ENCODE assay signal across 30 cellular contexts in genomic region chr19:49893135-49893534, GRCh38. TPM values are rescaled to one million over a fixed set of nuclear protein-coding genes. Genes with fewer than 3 reads are reported as not detected.
A peak's percentile ranks its signal among the peaks of the same experiment; 100 is the strongest.
DNase-seq lines count a peak whose midpoint lies in the region; FAIRE-seq and TF ChIP-seq lines count a peak whose summit lies in the region.
"Had no signal": no experiment of that assay in that cellular context is flagged by ENCODE, and none has a peak within 500 bp of the region (broad histone marks: within the 10 kb centered on the region; RNA-seq: fewer than 3 reads in every experiment).

No MANE protein-coding gene starts in this region.

- no peak overlapping the region for H2BK20ac ChIP-seq in H1 (ENCODE audit: low read length)

- no peak overlapping the region for H2BK5ac ChIP-seq in H1 (ENCODE audit: low read depth, low read length)

- no peak overlapping the region for H2AFZ ChIP-seq in H1 (ENCODE audit: low read length)

- no peak overlapping the region for H4K5ac ChIP-seq in H1 (ENCODE audit: insufficient read length, low read depth, low read length)

- no peak overlapping the region for H3K9ac ChIP-seq in H1 (replicated peaks in 1 of 4; ENCODE audit: extremely low read depth in 1 of 4, low read depth in 3 of 4, low read length in 3 of 4)

- POLR2A ChIA-PET in CD8-positive, alpha-beta memory T cell (lab: Charles Lee), result no interaction called here
- POLR2A ChIA-PET in activated CD4-positive, alpha-beta memory T cell treated with anti-CD3 and anti-CD28 coated beads for 36 hours (lab: Charles Lee), result interaction anchor here (5.9 to 7.2 kb wide), 2 partner anchors 18 to 35 kb away, joined by 62 to 77 read pairs; partner anchors contain the start of genes ATF5 and NUP62
- POLR2A ChIA-PET in H1 (lab: Charles Lee; ENCODE audit: partially characterized antibody), result interaction anchor here (0.8 to 9.5 kb wide), 9 partner anchors 12 to 43 kb away, joined by 3 to 82 read pairs (median 5); partner anchors contain the start of genes AKT1S1, ATF5, NUP62 and PTOV1

- no peak overlapping the region for H3K14ac ChIP-seq in H1 (ENCODE audit: insufficient read length)

- no peaks in the 10 kb centered on the region for H3K9me3 Mint-ChIP-seq in activated T-cell treated with anti-CD3 and anti-CD28 coated beads, Interleukin-2, amount 50 U/mL, for 24 hours
- no peaks in the 10 kb centered on the region for H3K9me3 Mint-ChIP-seq in CD8-positive, alpha-beta memory T cell
- no peaks in the 10 kb centered on the region for H3K9me3 Mint-ChIP-seq in activated CD4-positive, alpha-beta memory T cell treated with anti-CD3 and anti-CD28 coated beads for 36 hours
- H3K9me3 Mint-ChIP-seq: naive thymus-derived CD8-positive, alpha-beta T cell had no signal

- 88% methylated on average over 6 of the region's 9 CpGs; no CpG with 5 or more reads in 1 of the 2 experiments for WGBS in H1 (ENCODE audit: extremely low coverage in 1 of 2, insufficient coverage in 1 of 2, insufficient read length in 1 of 2, insufficient replicate concordance in 2 of 2, low coverage in 1 of 2, low lambda C conversion rate in 2 of 2, missing lambda C conversion rate in 1 of 2), 2 experiments

- H3K27me3 Mint-ChIP-seq in activated T-cell treated with anti-CD3 and anti-CD28 coated beads, Interleukin-2, amount 50 U/mL, for 24 hours, result no peaks in the 10 kb centered on the region
- H3K27me3 Mint-ChIP-seq in CD8-positive, alpha-beta memory T cell, result peaks cover 0 to 2% of the 10 kb centered on the region in 2 donors
- no peaks in the 10 kb centered on the region for H3K27me3 Mint-ChIP-seq in activated CD4-positive, alpha-beta memory T cell treated with anti-CD3 and anti-CD28 coated beads for 36 hours
- H3K27me3 Mint-ChIP-seq: naive thymus-derived CD8-positive, alpha-beta T cell had no signal

- no peaks in the 10 kb centered on the region for H3K9me3 ChIP-seq in CD8-positive, alpha-beta memory T cell (ENCODE audit: low read length)
- peaks cover 0 to 10% of the 10 kb centered on the region in 2 experiments; a peak in 3 of 4 replicates for H3K9me3 ChIP-seq in H1 (ENCODE audit: insufficient read depth in 2 of 2, low read depth in 1 of 2, low read length in 1 of 2)
- H3K9me3 ChIP-seq: A549, ovary, transverse colon had no signal

- no peaks in the 10 kb centered on the region for H3K36me3 ChIP-seq in CD8-positive, alpha-beta memory T cell (ENCODE audit: insufficient read depth, low read length)
- H3K36me3 ChIP-seq in H1 (ENCODE audit: control insufficient read depth in 2 of 4, insufficient read depth in 4 of 4, low read length in 3 of 4), result peaks cover 0 to 7% (median 0%) of the 10 kb centered on the region in 4 experiments; a peak in 2 of 8 replicates
- H3K36me3 ChIP-seq: ovary, transverse colon had no signal

- H2BK120ac ChIP-seq in H1 (replicated peaks; ENCODE audit: low read depth, low read length), result no peak overlapping the region

- H2BK12ac ChIP-seq in H1 (ENCODE audit: low read depth, low read length), result 0 out of 2 replicates have a peak overlapping the region, but pooled peaks have one; percentile 80

- FAIRE-seq in H1 (lab: Jason Lieb, UNC) (no peak), GM12892 (lab: Jason Lieb, UNC) (no peak)
- FAIRE-seq: A549, colon, keratinocyte had no signal

- no peak for TF ChIP-seq RAD21 in H1 (IDR thresholded peaks at IDR 0.05 in 1 of 2, conservative IDR thresholded peaks at IDR 0.05 in 1 of 2; ENCODE audit: low read depth in 2 of 2, low read length in 2 of 2)

- H3K27ac ChIP-seq in CD8-positive, alpha-beta memory T cell (ENCODE audit: low read depth, low read length), result no peak overlapping the region
- no peak overlapping the region for H3K27ac ChIP-seq in H1 (ENCODE audit: low read depth, low read length)
- H3K27ac ChIP-seq: A549, ovary, transverse colon had no signal

- H3K4me2 ChIP-seq in H1 (ENCODE audit: insufficient read depth in 1 of 2, low read depth in 2 of 2, low read length in 2 of 2), result no peak overlapping the region
- H3K4me2 ChIP-seq: A549 had no signal

- no peak for DNase-seq in activated T-cell treated with anti-CD3 and anti-CD28 coated beads, Interleukin-2, amount 50 U/mL, for 24 hours
- DNase-seq in activated T-cell treated with anti-CD3 and anti-CD28 coated beads, Interleukin-2, amount 50 U/mL, for 48 hours, result no peak
- DNase-seq in CD8-positive, alpha-beta memory T cell, result no peak
- DNase-seq in activated CD4-positive, alpha-beta memory T cell treated with anti-CD3 and anti-CD28 coated beads for 36 hours, result no peak
- DNase-seq in H1 (ENCODE audit: low read depth in 1 of 2, low spot score in 2 of 2) (no peak), NCI-H446 (lab: John Stamatoyannopoulos, UW) (no peak), RKO (ENCODE audit: low spot score) (no peak), GM12892 (ENCODE audit: insufficient read length) (no peak)
- DNase-seq: activated CD4-positive, CD25-positive, alpha-beta regulatory T cell treated with anti-CD3 and anti-CD28 coated beads, Interleukin-2, amount 50 U/mL, for 72 hours; activated gamma-delta T cell; AML-193; amygdala; COR-L47; effector CD8-positive, alpha-beta T cell; GF-D8; KBM-7; left ventricle myocardium superior; midbrain; naive thymus-derived CD8-positive, alpha-beta T cell; NCI-H1105 treated with DMSO at 0.1 percent for 48 hours; NCI-H1930; NCI-H526 treated with DMSO at 0.1 percent for 48 hours; ovary; transverse colon had no signal

- H3K4me3 Mint-ChIP-seq in activated T-cell treated with anti-CD3 and anti-CD28 coated beads, Interleukin-2, amount 50 U/mL, for 24 hours, result peak overlapping the region; percentile 42
- peak overlapping the region in 2 of 7 donors; percentile 28 to 43 for H3K4me3 Mint-ChIP-seq in CD8-positive, alpha-beta memory T cell
- peak overlapping the region; percentile 52 for H3K4me3 Mint-ChIP-seq in activated CD4-positive, alpha-beta memory T cell treated with anti-CD3 and anti-CD28 coated beads for 36 hours

- H3K79me1 ChIP-seq in H1 (ENCODE audit: low read depth, low read length), result no peaks in the 10 kb centered on the region

- CTCF ChIA-PET in CD8-positive, alpha-beta memory T cell (lab: Charles Lee), result interaction anchor here (1.6 to 1.9 kb wide), 2 partner anchors 13 to 175 kb away, joined by 3 to 4 read pairs; no protein-coding TSS in a partner anchor
- CTCF ChIA-PET in activated CD4-positive, alpha-beta memory T cell treated with anti-CD3 and anti-CD28 coated beads for 36 hours (lab: Charles Lee), result no interaction called here
- CTCF ChIA-PET in H1 (lab: Charles Lee; ENCODE audit: partially characterized antibody), result interaction anchor here (0.6 to 2.7 kb wide), 6 partner anchors 14 to 154 kb away, joined by 3 to 15 read pairs (median 3); no protein-coding TSS in a partner anchor

- H3K4ac ChIP-seq in H1 (replicated peaks; ENCODE audit: insufficient read length, low read depth, low read length), result no peak overlapping the region

- no peak overlapping the region for H3K18ac ChIP-seq in H1 (ENCODE audit: extremely low read depth, low read length)

- peaks cover 26% of the 10 kb centered on the region for H3K4me1 ChIP-seq in CD8-positive, alpha-beta memory T cell (ENCODE audit: insufficient read depth, low read length)
- peaks cover 0 to 15% (median 8%) of the 10 kb centered on the region in 4 experiments; a peak in 5 of 7 replicates for H3K4me1 ChIP-seq in H1 (replicated peaks in 1 of 4; ENCODE audit: control insufficient read depth in 3 of 4, insufficient read depth in 4 of 4, low read length in 3 of 4)

- TF ChIP-seq CTCF in H1 (IDR thresholded peaks at IDR 0.05; ENCODE audit: control extremely low read depth in 1 of 3, insufficient read depth in 1 of 3, low read depth in 1 of 3, low read length in 3 of 3), result no peak

- H4K8ac ChIP-seq in H1 (ENCODE audit: extremely low read depth, insufficient read depth, low read length), result no peak overlapping the region

- H2AK5ac ChIP-seq in H1 (ENCODE audit: low read depth, low read length), result no peak overlapping the region

- H2BK15ac ChIP-seq in H1 (ENCODE audit: low read length), result no peak overlapping the region

- H3K27me3 ChIP-seq in CD8-positive, alpha-beta memory T cell (ENCODE audit: insufficient read depth, low read length, poor library complexity, severe bottlenecking), result no peaks in the 10 kb centered on the region
- H3K27me3 ChIP-seq in H1 (replicated peaks in 1 of 4; ENCODE audit: control insufficient read depth in 3 of 4, extremely low read depth in 1 of 4, insufficient read depth in 3 of 4, low read length in 3 of 4), result peaks cover 0 to 11% (median 6%) of the 10 kb centered on the region in 4 experiments; a peak in 4 of 7 replicates
- H3K27me3 ChIP-seq: ovary, transverse colon had no signal

- H3K36me3 Mint-ChIP-seq in activated T-cell treated with anti-CD3 and anti-CD28 coated beads, Interleukin-2, amount 50 U/mL, for 24 hours (ENCODE audit: low read depth), result peaks cover 37% of the 10 kb centered on the region
- H3K36me3 Mint-ChIP-seq in CD8-positive, alpha-beta memory T cell, result peaks cover 0 to 3% (median 0%) of the 10 kb centered on the region in 3 donors
- H3K36me3 Mint-ChIP-seq in activated CD4-positive, alpha-beta memory T cell treated with anti-CD3 and anti-CD28 coated beads for 36 hours, result peaks cover 63% of the 10 kb centered on the region

- H4K91ac ChIP-seq in H1 (replicated peaks; ENCODE audit: insufficient read length, low read length), result no peak overlapping the region

- intact Hi-C loops in activated CD4-positive, alpha-beta memory T cell treated with anti-CD3 and anti-CD28 coated beads for 36 hours (cut with micrococcal nuclease), result no loop called here

- peaks cover 64% of the 10 kb centered on the region for H3K4me1 Mint-ChIP-seq in activated T-cell treated with anti-CD3 and anti-CD28 coated beads, Interleukin-2, amount 50 U/mL, for 24 hours (ENCODE audit: low read depth)
- H3K4me1 Mint-ChIP-seq in CD8-positive, alpha-beta memory T cell, result peaks cover 27 to 49% (median 37%) of the 10 kb centered on the region in 3 donors
- peaks cover 75% of the 10 kb centered on the region for H3K4me1 Mint-ChIP-seq in activated CD4-positive, alpha-beta memory T cell treated with anti-CD3 and anti-CD28 coated beads for 36 hours (ENCODE audit: low read depth)

- TF ChIP-seq EP300 in H1 (IDR thresholded peaks at IDR 0.05; ENCODE audit: borderline replicate concordance in 1 of 2, low read depth in 2 of 2, low read length in 2 of 2), result no peak

- H3K56ac ChIP-seq in H1 (replicated peaks; ENCODE audit: insufficient read length, low read depth, low read length), result no peak overlapping the region

- H4K20me1 ChIP-seq in H1 (replicated peaks in 1 of 2; ENCODE audit: control insufficient read depth in 1 of 2, insufficient read depth in 2 of 2, low read length in 2 of 2), result peaks cover 1% of the 10 kb centered on the region in 2 experiments

- H3K23me2 ChIP-seq in H1 (ENCODE audit: low read depth, low read length), result peaks cover 2% of the 10 kb centered on the region; the same call in 1 of the 2 replicates

- peak overlapping the region; percentile 10 for H3K27ac Mint-ChIP-seq in activated T-cell treated with anti-CD3 and anti-CD28 coated beads, Interleukin-2, amount 50 U/mL, for 24 hours
- peak overlapping the region in 7 of 8 donors; percentile 57 to 89 (median 82) for H3K27ac Mint-ChIP-seq in CD8-positive, alpha-beta memory T cell
- H3K27ac Mint-ChIP-seq in activated CD4-positive, alpha-beta memory T cell treated with anti-CD3 and anti-CD28 coated beads for 36 hours, result peak overlapping the region; percentile 70

- no peak overlapping the region for H3K23ac ChIP-seq in H1 (ENCODE audit: insufficient read length)

- H3K4me3 ChIP-seq in CD8-positive, alpha-beta memory T cell (ENCODE audit: low read length), result no peak overlapping the region
- no peak overlapping the region for H3K4me3 ChIP-seq in H1 (ENCODE audit: extremely low read depth in 1 of 4, insufficient read depth in 2 of 4, low read depth in 3 of 4, low read length in 4 of 4)
- H3K4me3 ChIP-seq: A549, ovary, skin epidermis, transverse colon had no signal

- H3K79me2 ChIP-seq in H1 (ENCODE audit: control insufficient read depth in 1 of 2, insufficient read depth in 2 of 2, low read length in 2 of 2), result no peaks in the 10 kb centered on the region

- TF ChIP-seq POLR2A in H1 (IDR thresholded peaks at IDR 0.05; ENCODE audit: control extremely low read depth in 1 of 2, low read depth in 2 of 2, low read length in 2 of 2) (no peak), GM12892 (IDR thresholded peaks at IDR 0.05; ENCODE audit: low read depth, low read length) (no peak)

RNA-seq across cellular contexts. Expression of gene IL4I1, which starts 3.6 kb away (rescaled TPM):
- total RNA-seq in CD8-positive, alpha-beta memory T cell, result 10 to 100 TPM; 35.6 to 39.1 TPM
- 13.1 TPM for polyA plus RNA-seq in CD8-positive, alpha-beta memory T cell
- 100 to 1,000 TPM; 108 to 111 TPM for total RNA-seq in activated CD4-positive, alpha-beta memory T cell treated with anti-CD3 and anti-CD28 coated beads for 36 hours
- total RNA-seq in H1 (2021; fragmentation: NEBNext Ultra II Directional; extraction: Animal tissue kit (Norgen Biotek cat#: 25700)), result 0.67 and 0.76 TPM in 2 replicates
- polyA plus RNA-seq in H1 (2011; rRNA removed), result 0.30 and 0.41 TPM in 2 replicates
- 0.37 TPM for polyA plus RNA-seq in H1 (2011; cell fraction: cytosol; rRNA removed)
- 0.74 TPM for polyA plus RNA-seq in H1 (2011; cell fraction: nucleus; rRNA removed)
- 0.21 to 0.86 TPM (median 0.43 TPM) in 3 of 4 replicates, not detected in the other for polyA plus RNA-seq in H1 (2012, experiment 1 of 2)
- not detected for polyA plus RNA-seq in H1 (2012, experiment 2 of 2)
- polyA plus RNA-seq in H1 (2013, experiment 1 of 2), result 0.36 TPM
- 0.52 TPM for polyA plus RNA-seq in H1 (2013, experiment 2 of 2)
- 0.15 and 0.54 TPM in 2 replicates for polyA minus RNA-seq in H1 (2011; rRNA and poly(A)+ RNA removed)
- polyA minus RNA-seq in H1 (2011; cell fraction: cytosol; rRNA and poly(A)+ RNA removed), result 0.95 TPM
- 1.4 TPM for polyA minus RNA-seq in H1 (2011; cell fraction: nucleus; rRNA and poly(A)+ RNA removed)
- polyA plus RNA-seq in GM12892 (2012; ENCODE audit: missing spikeins), result 75.8 TPM
- total RNA-seq: left ventricle myocardium superior, MCF 10A, SK-MEL-5 had no signal

RNA-seq across cellular contexts. Expression of gene TBC1D17, which starts 15.6 kb away (rescaled TPM):
- 10 to 100 TPM; 31.7 to 33.5 TPM for total RNA-seq in CD8-positive, alpha-beta memory T cell
- polyA plus RNA-seq in CD8-positive, alpha-beta memory T cell, result 16.8 TPM
- 10 to 100 TPM; 32.5 to 34.7 TPM for total RNA-seq in activated CD4-positive, alpha-beta memory T cell treated with anti-CD3 and anti-CD28 coated beads for 36 hours
- total RNA-seq in H1 (2021; fragmentation: NEBNext Ultra II Directional; extraction: Animal tissue kit (Norgen Biotek cat#: 25700)), result 44.9 and 47.6 TPM in 2 replicates
- 30.3 and 53.7 TPM in 2 replicates for polyA plus RNA-seq in H1 (2011; rRNA removed)
- polyA plus RNA-seq in H1 (2011; cell fraction: cytosol; rRNA removed), result 23.2 TPM
- 73.8 TPM for polyA plus RNA-seq in H1 (2011; cell fraction: nucleus; rRNA removed)
- 41.7 to 47.2 TPM (median 43.5 TPM) in 4 replicates for polyA plus RNA-seq in H1 (2012, experiment 1 of 2)
- 52.8 TPM for polyA plus RNA-seq in H1 (2012, experiment 2 of 2)
- polyA plus RNA-seq in H1 (2013, experiment 1 of 2), result 34.8 TPM
- polyA plus RNA-seq in H1 (2013, experiment 2 of 2), result 35.2 TPM
- 24.6 and 29.7 TPM in 2 replicates for polyA minus RNA-seq in H1 (2011; rRNA and poly(A)+ RNA removed)
- 27.0 TPM for polyA minus RNA-seq in H1 (2011; cell fraction: cytosol; rRNA and poly(A)+ RNA removed)
- 27.3 TPM for polyA minus RNA-seq in H1 (2011; cell fraction: nucleus; rRNA and poly(A)+ RNA removed)
- polyA plus RNA-seq in GM12892 (2012; ENCODE audit: missing spikeins), result 31.9 TPM

RNA-seq across cellular contexts. Expression of gene AKT1S1, which starts 16.0 kb away (rescaled TPM):
- 10 to 100 TPM; 32.8 to 33.6 TPM for total RNA-seq in CD8-positive, alpha-beta memory T cell
- polyA plus RNA-seq in CD8-positive, alpha-beta memory T cell, result 4.7 TPM
- total RNA-seq in activated CD4-positive, alpha-beta memory T cell treated with anti-CD3 and anti-CD28 coated beads for 36 hours, result 10 to 100 TPM; 19.6 TPM
- 45.9 and 46.7 TPM in 2 replicates for total RNA-seq in H1 (2021; fragmentation: NEBNext Ultra II Directional; extraction: Animal tissue kit (Norgen Biotek cat#: 25700))
- polyA plus RNA-seq in H1 (2011; rRNA removed), result 40.7 and 73.3 TPM in 2 replicates
- polyA plus RNA-seq in H1 (2011; cell fraction: cytosol; rRNA removed), result 38.3 TPM
- 48.5 TPM for polyA plus RNA-seq in H1 (2011; cell fraction: nucleus; rRNA removed)
- 33.7 to 44.3 TPM (median 42.7 TPM) in 4 replicates for polyA plus RNA-seq in H1 (2012, experiment 1 of 2)
- 47.7 TPM for polyA plus RNA-seq in H1 (2012, experiment 2 of 2)
- polyA plus RNA-seq in H1 (2013, experiment 1 of 2), result 52.8 TPM
- polyA plus RNA-seq in H1 (2013, experiment 2 of 2), result 54.7 TPM
- polyA minus RNA-seq in H1 (2011; rRNA and poly(A)+ RNA removed), result 10.9 and 14.9 TPM in 2 replicates
- polyA minus RNA-seq in H1 (2011; cell fraction: cytosol; rRNA and poly(A)+ RNA removed), result 26.5 TPM
- 26.0 TPM for polyA minus RNA-seq in H1 (2011; cell fraction: nucleus; rRNA and poly(A)+ RNA removed)
- 11.7 TPM for polyA plus RNA-seq in GM12892 (2012; ENCODE audit: missing spikeins)

RNA-seq across cellular contexts. Expression of gene PNKP, which starts 25.8 kb away (rescaled TPM):
- total RNA-seq in CD8-positive, alpha-beta memory T cell, result 10 to 100 TPM; 91.6 to 98.7 TPM
- polyA plus RNA-seq in CD8-positive, alpha-beta memory T cell, result 28.4 TPM
- 10 to 100 TPM; 88.7 to 98.6 TPM for total RNA-seq in activated CD4-positive, alpha-beta memory T cell treated with anti-CD3 and anti-CD28 coated beads for 36 hours
- 105 TPM in 2 replicates for total RNA-seq in H1 (2021; fragmentation: NEBNext Ultra II Directional; extraction: Animal tissue kit (Norgen Biotek cat#: 25700))
- 45.8 and 66.5 TPM in 2 replicates for polyA plus RNA-seq in H1 (2011; rRNA removed)
- 56.6 TPM for polyA plus RNA-seq in H1 (2011; cell fraction: cytosol; rRNA removed)
- polyA plus RNA-seq in H1 (2011; cell fraction: nucleus; rRNA removed), result 225 TPM
- polyA plus RNA-seq in H1 (2012, experiment 1 of 2), result 84.3 to 106 TPM (median 94.0 TPM) in 4 replicates
- polyA plus RNA-seq in H1 (2012, experiment 2 of 2), result 90.6 TPM
- polyA plus RNA-seq in H1 (2013, experiment 1 of 2), result 71.9 TPM
- 66.3 TPM for polyA plus RNA-seq in H1 (2013, experiment 2 of 2)
- 21.4 and 26.5 TPM in 2 replicates for polyA minus RNA-seq in H1 (2011; rRNA and poly(A)+ RNA removed)
- 42.9 TPM for polyA minus RNA-seq in H1 (2011; cell fraction: cytosol; rRNA and poly(A)+ RNA removed)
- 80.3 TPM for polyA minus RNA-seq in H1 (2011; cell fraction: nucleus; rRNA and poly(A)+ RNA removed)
- 38.9 TPM for polyA plus RNA-seq in GM12892 (2012; ENCODE audit: missing spikeins)

RNA-seq across cellular contexts. Expression of gene ATF5, which starts 35.9 kb away (rescaled TPM):
- total RNA-seq in CD8-positive, alpha-beta memory T cell, result 10 to 100 TPM; 57.7 to 59.9 TPM
- 1.7 TPM for polyA plus RNA-seq in CD8-positive, alpha-beta memory T cell
- total RNA-seq in activated CD4-positive, alpha-beta memory T cell treated with anti-CD3 and anti-CD28 coated beads for 36 hours, result 10 to 100 TPM; 24.5 to 25.8 TPM
- 13.1 TPM in 2 replicates for total RNA-seq in H1 (2021; fragmentation: NEBNext Ultra II Directional; extraction: Animal tissue kit (Norgen Biotek cat#: 25700))
- 6.2 and 25.0 TPM in 2 replicates for polyA plus RNA-seq in H1 (2011; rRNA removed)
- 14.2 TPM for polyA plus RNA-seq in H1 (2011; cell fraction: cytosol; rRNA removed)
- 11.7 TPM for polyA plus RNA-seq in H1 (2011; cell fraction: nucleus; rRNA removed)
- 8.1 to 13.9 TPM (median 12.5 TPM) in 4 replicates for polyA plus RNA-seq in H1 (2012, experiment 1 of 2)
- polyA plus RNA-seq in H1 (2012, experiment 2 of 2), result 11.9 TPM
- polyA plus RNA-seq in H1 (2013, experiment 1 of 2), result 10.9 TPM
- 10.2 TPM for polyA plus RNA-seq in H1 (2013, experiment 2 of 2)
- 0.83 and 1.7 TPM in 2 replicates for polyA minus RNA-seq in H1 (2011; rRNA and poly(A)+ RNA removed)
- 4.8 TPM for polyA minus RNA-seq in H1 (2011; cell fraction: cytosol; rRNA and poly(A)+ RNA removed)
- polyA minus RNA-seq in H1 (2011; cell fraction: nucleus; rRNA and poly(A)+ RNA removed), result 3.0 TPM
- 175 TPM for polyA plus RNA-seq in GM12892 (2012; ENCODE audit: missing spikeins)

Comparison
In these comparisons a context has a peak if more than half of its experiments do, and no peak if none do; other contexts are left out.
1. H3K27ac Mint-ChIP-seq: peak in every context shown above with its lines; median percentile 82 in CD8-positive, alpha-beta memory T cell; 70 in activated CD4-positive, alpha-beta memory T cell treated with anti-CD3 and anti-CD28 coated beads for 36 hours; 10 in activated T-cell treated with anti-CD3 and anti-CD28 coated beads, Interleukin-2, amount 50 U/mL, for 24 hours.
2. RNA of gene IL4I1, which starts 3.6 kb away (total RNA-seq): 108 to 111 TPM in activated CD4-positive, alpha-beta memory T cell treated with anti-CD3 and anti-CD28 coated beads for 36 hours and 35.6 to 39.1 TPM in CD8-positive, alpha-beta memory T cell; 0.67 to 0.76 TPM in H1; every median in the first group is over 10 times any median in the second.